Comparison of ENCODE assay signal across 15 cellular contexts in the genomic region with DNA sequence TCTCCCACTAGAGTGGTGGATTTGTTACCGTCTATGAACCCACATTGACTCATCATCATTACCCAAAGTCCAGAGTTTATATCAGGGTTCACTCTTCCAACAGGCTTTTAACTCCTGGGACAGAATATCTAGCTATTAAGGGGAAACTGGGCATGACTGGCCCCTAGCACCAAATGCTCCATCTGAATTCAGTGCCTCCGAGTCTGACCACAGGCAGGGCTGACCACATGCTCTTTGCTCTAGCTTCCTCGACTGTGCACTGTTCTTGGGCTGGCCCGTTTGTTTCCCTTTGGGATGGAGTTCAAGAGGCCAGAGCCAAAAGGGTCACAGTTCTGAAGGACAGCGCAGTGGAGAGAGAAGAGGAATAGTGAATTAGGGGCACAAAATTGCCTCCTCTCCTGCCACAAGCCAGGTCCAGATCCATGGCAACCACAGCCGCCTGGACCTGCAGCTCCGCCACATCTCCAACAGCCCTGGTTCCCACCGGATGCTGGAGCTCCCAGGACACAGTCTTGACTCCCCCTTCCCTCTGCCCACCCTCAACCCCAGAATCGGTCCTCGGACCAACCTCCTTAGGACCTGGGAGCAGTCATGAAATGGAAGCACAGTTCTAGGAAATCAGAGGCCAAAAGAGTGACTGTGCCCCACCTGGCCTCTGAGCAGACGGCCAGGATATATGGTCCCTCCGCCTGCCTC. TPM values are rescaled to one million over a fixed set of nuclear protein-coding genes. Genes with fewer than 3 reads are reported as not detected.
DNase-seq lines count a peak whose midpoint lies in the region; ATAC-seq and TF ChIP-seq lines count a peak whose summit lies in the region.
"Had no signal": no experiment of that assay in that cellular context is flagged by ENCODE, and none has a peak within 500 bp of the region (broad histone marks: within the 10 kb centered on the region; RNA-seq: fewer than 3 reads in every experiment).

No MANE protein-coding gene starts in this region.

- WGBS in spleen, 5 donors: 80 to 90% (median 83%) methylated on average over 12 of the region's 12 CpGs

- peaks cover 45 to 99% of the 10 kb centered on the region in 2 donors for H3K4me1 ChIP-seq in thoracic aorta (ENCODE audit: control insufficient read depth in 1 of 2, low read depth in 2 of 2)
- peaks cover 0 to 78% (median 37%) of the 10 kb centered on the region in 6 donors for H3K4me1 ChIP-seq in spleen

- H3K36me3 ChIP-seq in thoracic aorta (peaks cover 17% of the 10 kb centered on the region), spleen (peaks cover 0 to 92% (median 46%) of the 10 kb centered on the region in 6 donors)

- no peaks in the 10 kb centered on the region for H3K27me3 ChIP-seq in thoracic aorta (replicated peaks; ENCODE audit: insufficient read depth)
- no peaks in the 10 kb centered on the region for H3K27me3 ChIP-seq in spleen (replicated peaks in 1 of 7)

- H3K4me3 Mint-ChIP-seq in activated naive CD4-positive, alpha-beta T cell treated with anti-CD3 and anti-CD28 coated beads for 36 hours: no peak overlapping the region
- H3K4me3 Mint-ChIP-seq in activated T-helper 1 cell treated with anti-CD3 and anti-CD28 coated beads, Interleukin-12 subunit alpha, Interleukin-12 subunit beta, Interleukin-2, Interleukin-4 antibody, amounts not matched to agents 30 ng/mL and 10 ng/mL and 1 ng/mL, durations not matched to agents 14 hours and 24 hours and 36 hours: peak overlapping the region; percentile 5

- H3K9me3 ChIP-seq in thoracic aorta (no peaks in the 10 kb centered on the region), spleen (no peaks in the 10 kb centered on the region)

- H3K4me1 Mint-ChIP-seq in activated naive CD4-positive, alpha-beta T cell treated with anti-CD3 and anti-CD28 coated beads for 36 hours (ENCODE audit: low read depth): peaks cover 54% of the 10 kb centered on the region
- peaks cover 63% of the 10 kb centered on the region for H3K4me1 Mint-ChIP-seq in activated T-helper 1 cell treated with anti-CD3 and anti-CD28 coated beads, Interleukin-12 subunit alpha, Interleukin-12 subunit beta, Interleukin-2, Interleukin-4 antibody, amounts not matched to agents 30 ng/mL and 10 ng/mL and 1 ng/mL, durations not matched to agents 14 hours and 24 hours and 36 hours (ENCODE audit: low read depth)

- no peak for DNase-seq in activated naive CD4-positive, alpha-beta T cell treated with anti-CD3 and anti-CD28 coated beads for 36 hours
- no peak for DNase-seq in activated naive CD4-positive, alpha-beta T cell (lab: John Stamatoyannopoulos, UW)
- no peak for DNase-seq in activated T-helper 1 cell treated with anti-CD3 and anti-CD28 coated beads, Interleukin-12 subunit alpha, Interleukin-12 subunit beta, Interleukin-2, Interleukin-4 antibody, amounts not matched to agents 30 ng/mL and 10 ng/mL and 1 ng/mL, durations not matched to agents 14 hours and 24 hours and 36 hours (ENCODE audit: low spot score)
- DNase-seq in globus pallidus (ENCODE audit: low spot score): peak; percentile 40
- no peak for DNase-seq in thoracic aorta (ENCODE audit: low spot score)
- no peak for DNase-seq in activated CD4-positive, CD25-positive, alpha-beta regulatory T cell treated with anti-CD3 and anti-CD28 coated beads, Interleukin-2, amount 50 U/mL, for 72 hours
- DNase-seq in COLO668 (lab: John Stamatoyannopoulos, UW; ENCODE audit: unreplicated experiment): no peak
- no peak for DNase-seq in spleen
- DNase-seq: cerebellar nuclear complex; DMS79; erythroblast; mesendoderm; NCI-H2029 treated with DMSO at 0.1 percent for 48 hours; SHP77; stimulated activated CD8-positive, alpha-beta memory T cell treated with anti-CD3 and anti-CD28 coated beads, Interleukin-4, amount 100 ng/mL, for 48 hours had no signal

- peak overlapping the region; percentile 73 for H3K27ac Mint-ChIP-seq in activated naive CD4-positive, alpha-beta T cell treated with anti-CD3 and anti-CD28 coated beads for 36 hours
- no peak overlapping the region for H3K27ac Mint-ChIP-seq in activated T-helper 1 cell treated with anti-CD3 and anti-CD28 coated beads, Interleukin-12 subunit alpha, Interleukin-12 subunit beta, Interleukin-2, Interleukin-4 antibody, amounts not matched to agents 30 ng/mL and 10 ng/mL and 1 ng/mL, durations not matched to agents 14 hours and 24 hours and 36 hours

- TF ChIP-seq POLR2A in spleen (IDR thresholded peaks at IDR 0.05): no peak

- H3K9me3 Mint-ChIP-seq in activated naive CD4-positive, alpha-beta T cell treated with anti-CD3 and anti-CD28 coated beads for 36 hours: no peaks in the 10 kb centered on the region
- H3K9me3 Mint-ChIP-seq in activated T-helper 1 cell treated with anti-CD3 and anti-CD28 coated beads, Interleukin-12 subunit alpha, Interleukin-12 subunit beta, Interleukin-2, Interleukin-4 antibody, amounts not matched to agents 30 ng/mL and 10 ng/mL and 1 ng/mL, durations not matched to agents 14 hours and 24 hours and 36 hours: no peaks in the 10 kb centered on the region

- TF ChIP-seq CTCF in thoracic aorta (IDR thresholded peaks at IDR 0.05) (no peak), spleen (IDR thresholded peaks at IDR 0.05 in 8 of 11, conservative IDR thresholded peaks at IDR 0.05 in 3 of 11) (no peak)

- intact Hi-C loops in activated naive CD4-positive, alpha-beta T cell treated with anti-CD3 and anti-CD28 coated beads for 36 hours (cut with micrococcal nuclease): no loop called here
- intact Hi-C loops in activated T-helper 1 cell treated with anti-CD3 and anti-CD28 coated beads, Interleukin-12 subunit alpha, Interleukin-12 subunit beta, Interleukin-2, Interleukin-4 antibody, amounts not matched to agents 30 ng/mL and 10 ng/mL and 1 ng/mL, durations not matched to agents 14 hours and 24 hours and 36 hours (cut with micrococcal nuclease): no loop called here
- intact Hi-C loops in spleen (cut with DNase I; ENCODE audit: low total_unique reads): no loop called here

- peak overlapping the region; percentile 82 to 90 for H3K27ac ChIP-seq in thoracic aorta
- H3K27ac ChIP-seq in spleen: peak overlapping the region in 2 of 8 donors; percentile 3 to 17

- no peak for ATAC-seq in thoracic aorta (ENCODE audit: insufficient number of reproducible peaks, low FRiP score, low read depth)

- H3K27me3 Mint-ChIP-seq in activated naive CD4-positive, alpha-beta T cell treated with anti-CD3 and anti-CD28 coated beads for 36 hours (ENCODE audit: low read depth): no peaks in the 10 kb centered on the region
- no peaks in the 10 kb centered on the region for H3K27me3 Mint-ChIP-seq in activated T-helper 1 cell treated with anti-CD3 and anti-CD28 coated beads, Interleukin-12 subunit alpha, Interleukin-12 subunit beta, Interleukin-2, Interleukin-4 antibody, amounts not matched to agents 30 ng/mL and 10 ng/mL and 1 ng/mL, durations not matched to agents 14 hours and 24 hours and 36 hours (ENCODE audit: insufficient read depth)

- CTCF ChIA-PET in activated naive CD4-positive, alpha-beta T cell treated with anti-CD3 and anti-CD28 coated beads for 36 hours (lab: Charles Lee): interaction anchor here (0.8 to 12.5 kb wide), 4 partner anchors 8 to 82 kb away, joined by 3 to 164 read pairs (median 6); partner anchors contain the start of gene CAMK2G

- no peak overlapping the region for H3K4me3 ChIP-seq in thoracic aorta
- no peak overlapping the region for H3K4me3 ChIP-seq in spleen

- H3K36me3 Mint-ChIP-seq in activated naive CD4-positive, alpha-beta T cell treated with anti-CD3 and anti-CD28 coated beads for 36 hours (ENCODE audit: low read depth): peaks cover 6% of the 10 kb centered on the region
- H3K36me3 Mint-ChIP-seq in activated T-helper 1 cell treated with anti-CD3 and anti-CD28 coated beads, Interleukin-12 subunit alpha, Interleukin-12 subunit beta, Interleukin-2, Interleukin-4 antibody, amounts not matched to agents 30 ng/mL and 10 ng/mL and 1 ng/mL, durations not matched to agents 14 hours and 24 hours and 36 hours (ENCODE audit: low read depth): peaks cover 33% of the 10 kb centered on the region

RNA-seq across cellular contexts. Expression of gene CAMK2G, which starts 16.2 kb away (rescaled TPM):
- total RNA-seq in activated naive CD4-positive, alpha-beta T cell treated with anti-CD3 and anti-CD28 coated beads for 36 hours: 10 to 100 TPM; 22.9 to 26.3 TPM
- total RNA-seq in activated T-helper 1 cell treated with anti-CD3 and anti-CD28 coated beads, Interleukin-12 subunit alpha, Interleukin-12 subunit beta, Interleukin-2, Interleukin-4 antibody, amounts not matched to agents 30 ng/mL and 10 ng/mL and 1 ng/mL, durations not matched to agents 14 hours and 24 hours and 36 hours: 15.9 and 18.7 TPM in 2 replicates
- total RNA-seq in thoracic aorta (100 to 1,000 TPM in 1 of 2 donors, 10 to 100 TPM in 1; 78.8 to 149 TPM), spleen (10 to 100 TPM; 32.7 to 55.2 (median 45.8) TPM)
- 10 to 100 TPM; 10.4 to 18.0 (median 17.1) TPM for polyA plus RNA-seq in spleen

RNA-seq across cellular contexts. Expression of gene NDST2, which starts 46.8 kb away (rescaled TPM):
- 100 to 1,000 TPM; 102 to 127 TPM for total RNA-seq in activated naive CD4-positive, alpha-beta T cell treated with anti-CD3 and anti-CD28 coated beads for 36 hours
- total RNA-seq in activated T-helper 1 cell treated with anti-CD3 and anti-CD28 coated beads, Interleukin-12 subunit alpha, Interleukin-12 subunit beta, Interleukin-2, Interleukin-4 antibody, amounts not matched to agents 30 ng/mL and 10 ng/mL and 1 ng/mL, durations not matched to agents 14 hours and 24 hours and 36 hours: 51.7 and 53.2 TPM in 2 replicates
- total RNA-seq in thoracic aorta (10 to 100 TPM; 55.0 to 78.2 TPM), spleen (100 to 1,000 TPM in 5 of 7 donors, 10 to 100 TPM in 2; 84.6 to 159 (median 117) TPM)
- polyA plus RNA-seq in spleen: 10 to 100 TPM; 10.9 to 21.7 (median 12.3) TPM

RNA-seq across cellular contexts. Expression of gene PLAU, which starts 52.8 kb away (rescaled TPM):
- total RNA-seq in activated naive CD4-positive, alpha-beta T cell treated with anti-CD3 and anti-CD28 coated beads for 36 hours: under 1 TPM; 0.26 to 0.27 TPM
- 0.37 and 0.60 TPM in 2 replicates for total RNA-seq in activated T-helper 1 cell treated with anti-CD3 and anti-CD28 coated beads, Interleukin-12 subunit alpha, Interleukin-12 subunit beta, Interleukin-2, Interleukin-4 antibody, amounts not matched to agents 30 ng/mL and 10 ng/mL and 1 ng/mL, durations not matched to agents 14 hours and 24 hours and 36 hours
- total RNA-seq in thoracic aorta (100 to 1,000 TPM in 1 of 2 donors, 1 to 10 TPM in 1; 8.1 to 100 TPM), spleen (10 to 100 TPM; 19.1 to 95.0 (median 40.7) TPM)
- polyA plus RNA-seq in spleen: 10 to 100 TPM in 2 of 3 donors, 1 to 10 TPM in 1; 9.6 to 18.3 (median 16.8) TPM
